11 cellular contexts compared by ENCODE assay signal in genomic region chr20:59402697-59403096, GRCh38.
A peak's percentile ranks its signal among the peaks of the same experiment; 100 is the strongest.
DNase-seq lines count a peak whose midpoint lies in the region; ATAC-seq and TF ChIP-seq lines count a peak whose summit lies in the region.
"Had no signal": no experiment of that assay in that cellular context is flagged by ENCODE, and none has a peak within 500 bp of the region (broad histone marks: within the 10 kb centered on the region; RNA-seq: fewer than 3 reads in every experiment).

No MANE protein-coding gene starts in this region.

- H3K36me3 Mint-ChIP-seq in T-helper 17 cell (ENCODE audit: low read depth) = no peaks in the 10 kb centered on the region
- H3K36me3 Mint-ChIP-seq: IgD-negative memory B cell had no signal

- intact Hi-C loops in left colon (cut with DNase I, micrococcal nuclease) = loop anchor here in 1 of 2 donors (10.0 kb wide), 2 partner anchors 318 to 528 kb away; no protein-coding TSS in a partner anchor

- peaks cover 5% of the 10 kb centered on the region for H3K4me1 Mint-ChIP-seq in T-helper 17 cell
- H3K4me1 Mint-ChIP-seq: central memory CD8-positive, alpha-beta T cell had no signal

- DNase-seq in T-helper 17 cell (no peak), left colon (peak in 1 of 2 donors; percentile 30), KG1 (lab: John Stamatoyannopoulos, UW) (no peak), right atrium auricular region (ENCODE audit: low spot score) (no peak), HCEC 1CT (no peak)

- CTCF ChIA-PET in HEK293 (lab: Yijun Ruan, JAX) = interaction anchor here (0.7 to 2.7 kb wide), 4 partner anchors 68 to 313 kb away, joined by 3 to 11 read pairs (median 6); no protein-coding TSS in a partner anchor

- H3K4me3 ChIP-seq in BLaER1 treated with 17β-estradiol and CSF1 and Interleukin-3, amounts not matched to agents 10 nM and 100 nM = no peak overlapping the region; a peak in 1 of 20 replicates
- H3K4me3 ChIP-seq in HEK293 (ENCODE audit: low read depth, low read length) (no peak overlapping the region), right atrium auricular region (no peak overlapping the region)

- peaks cover 11 to 37% (median 32%) of the 10 kb centered on the region in 10 experiments; a peak in 19 of 20 replicates for H3K4me1 ChIP-seq in BLaER1 treated with 17β-estradiol and CSF1 and Interleukin-3, amounts not matched to agents 10 nM and 100 nM
- H3K4me1 ChIP-seq in HEK293 (ENCODE audit: control insufficient read depth, insufficient read depth, low read length) (no peaks in the 10 kb centered on the region; the same call in 1 of the 2 replicates), right atrium auricular region (peaks cover 0 to 17% of the 10 kb centered on the region in 2 donors)

- H3K4me2 ChIP-seq in BLaER1 treated with 17β-estradiol and CSF1 and Interleukin-3, amounts not matched to agents 10 nM and 100 nM = peak overlapping the region; percentile 82 to 99 (median 95); a peak in 21 of 22 replicates

- POLR2A ChIA-PET in HEK293 (lab: Yijun Ruan, JAX) = no interaction called here

- no peak overlapping the region for H3K27ac ChIP-seq in BLaER1 treated with 17β-estradiol and CSF1 and Interleukin-3, amounts not matched to agents 10 nM and 100 nM
- H3K27ac ChIP-seq in HEK293 (ENCODE audit: extremely low read depth, low read depth, low read length) = no peak overlapping the region
- no peak overlapping the region for H3K27ac ChIP-seq in right atrium auricular region

- no peak overlapping the region for H3K27ac Mint-ChIP-seq in T-helper 17 cell
- H3K27ac Mint-ChIP-seq: IgD-negative memory B cell; T-helper 1 cell treated with Interleukin-12 subunit alpha and Interleukin-12 subunit beta and Interleukin-4 antibody, amounts not matched to agents 30 μg/mL and 1 μg/mL, for 36 hours had no signal

- H3K4me3 Mint-ChIP-seq in T-helper 17 cell = no peak overlapping the region
- H3K4me3 Mint-ChIP-seq: central memory CD8-positive, alpha-beta T cell; IgD-negative memory B cell; T-helper 1 cell treated with Interleukin-12 subunit alpha and Interleukin-12 subunit beta and Interleukin-4 antibody, amounts not matched to agents 30 μg/mL and 1 μg/mL, for 36 hours had no signal

- H3K27me3 ChIP-seq in BLaER1 treated with 17β-estradiol and CSF1 and Interleukin-3, amounts not matched to agents 10 nM and 100 nM = peaks cover 12 to 56% (median 39%) of the 10 kb centered on the region in 11 experiments; a peak in 21 of 22 replicates
- peaks cover 13 to 25% of the 10 kb centered on the region in 2 donors for H3K27me3 ChIP-seq in right atrium auricular region

- peak; percentile 45 for ATAC-seq in T-helper 17 cell
- ATAC-seq in left colon = peak; percentile 83
- ATAC-seq in HG03342 (IDR thresholded peaks at IDR 0.05; ENCODE audit: unreplicated experiment) = no peak

- H3K9ac ChIP-seq in BLaER1 treated with 17β-estradiol and CSF1 and Interleukin-3, amounts not matched to agents 10 nM and 100 nM = peak overlapping the region in 1 of 11 experiments; percentile 49; a peak in 1 of 22 replicates

- no peaks in the 10 kb centered on the region for H3K9me3 ChIP-seq in BLaER1 treated with 17β-estradiol and CSF1 and Interleukin-3, amounts not matched to agents 10 nM and 100 nM (replicated peaks in 1 of 11)
- H3K9me3 ChIP-seq in HEK293 (ENCODE audit: control insufficient read depth, insufficient read depth, low read depth, low read length) = no peaks in the 10 kb centered on the region
- H3K9me3 ChIP-seq in T-helper 17 cell (ENCODE audit: control insufficient read depth, low read length, poor library complexity, severe bottlenecking) = no peaks in the 10 kb centered on the region
- no peaks in the 10 kb centered on the region for H3K9me3 ChIP-seq in right atrium auricular region

- peaks cover 27% of the 10 kb centered on the region for H3K27me3 Mint-ChIP-seq in T-helper 17 cell

- H4K20me1 ChIP-seq in BLaER1 treated with 17β-estradiol and CSF1 and Interleukin-3, amounts not matched to agents 10 nM and 100 nM = peaks cover 0 to 8% (median 0%) of the 10 kb centered on the region in 11 experiments; a peak in 3 of 22 replicates

- no peak for TF ChIP-seq CTCF in HEK293 (tag by site-specific recombination; IDR thresholded peaks at IDR 0.05)
- no peak for TF ChIP-seq CTCF in right atrium auricular region (IDR thresholded peaks at IDR 0.05)

- no peaks in the 10 kb centered on the region for H3K36me3 ChIP-seq in BLaER1 treated with 17β-estradiol and CSF1 and Interleukin-3, amounts not matched to agents 10 nM and 100 nM
- H3K36me3 ChIP-seq in HEK293 (ENCODE audit: control insufficient read depth in 2 of 2, insufficient read depth in 1 of 2, low read length in 2 of 2) (no peaks in the 10 kb centered on the region), right atrium auricular region (no peaks in the 10 kb centered on the region)

TF ChIP-seq in HEK293, 187 proteins besides CTCF, POLR2A, EP300 and RAD21:
- TF ChIP-seq ZNF529 (tag by site-specific recombination; IDR thresholded peaks at IDR 0.05; ENCODE audit: insufficient replicate concordance) (no peak), SCRT2 (tag by site-specific recombination; IDR thresholded peaks at IDR 0.05) (peak; percentile 89), KLF8 (tag by site-specific recombination; IDR thresholded peaks at IDR 0.05) (no peak), RBAK (tag by site-specific recombination; IDR thresholded peaks at IDR 0.05) (no peak)
TF ChIP-seq in HEK293: peak in this region for 1.
